ENCODE assay signal across 21 cellular contexts in the genomic region with DNA sequence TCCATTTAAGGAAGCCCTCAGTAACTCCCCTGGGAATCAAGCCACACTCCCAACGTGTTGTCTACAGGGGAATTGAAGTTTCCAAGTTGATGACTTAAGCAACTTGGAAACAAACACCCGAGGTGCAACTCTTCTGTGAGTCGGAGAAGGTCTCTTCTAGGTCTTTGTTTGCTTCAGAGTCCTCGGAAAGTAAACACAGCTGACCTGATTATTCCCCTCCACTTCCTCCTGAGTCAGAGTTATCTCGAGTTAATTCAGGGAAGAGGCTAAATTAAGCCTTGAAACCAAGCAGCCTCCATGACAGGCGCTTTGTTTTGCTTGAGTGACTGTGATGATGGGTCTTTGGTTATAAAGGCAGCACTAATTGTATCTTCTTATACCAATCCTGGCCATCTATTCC. TPM values are rescaled to one million over a fixed set of nuclear protein-coding genes. Genes with fewer than 3 reads are reported as not detected.
DNase-seq lines count a peak whose midpoint lies in the region; TF ChIP-seq lines count a peak whose summit lies in the region.
"Had no signal": no experiment of that assay in that cellular context is flagged by ENCODE, and none has a peak within 500 bp of the region (broad histone marks: within the 10 kb centered on the region; RNA-seq: fewer than 3 reads in every experiment).

No MANE protein-coding gene starts in this region.

- H3K4me3 ChIP-seq in BLaER1 (no peak overlapping the region), epithelial cell of proximal tubule (ENCODE audit: low read depth, low read length) (no peak overlapping the region), breast epithelium (no peak overlapping the region), right atrium auricular region (no peak overlapping the region)
- H3K4me3 ChIP-seq: heart left ventricle, PC-9, sigmoid colon, thoracic aorta had no signal

- H3K27ac ChIP-seq in BLaER1: peak overlapping the region; percentile 24; the same call in 1 of the 2 replicates
- H3K27ac ChIP-seq in breast epithelium: no peak overlapping the region
- no peak overlapping the region for H3K27ac ChIP-seq in right atrium auricular region
- H3K27ac ChIP-seq: heart left ventricle, PC-9, sigmoid colon, thoracic aorta had no signal

- DNase-seq in DMS153 treated with DMSO at 0.1 percent for 48 hours (lab: John Stamatoyannopoulos, UW; ENCODE audit: unreplicated experiment) (peak; percentile 14), NCI-H1436 treated with DMSO at 0.1 percent for 48 hours (lab: John Stamatoyannopoulos, UW) (peak; percentile 46), epithelial cell of proximal tubule (ENCODE audit: low read depth) (peak; percentile 74), NOMO-1 treated with DMSO at 0.1 percent for 48 hours (lab: John Stamatoyannopoulos, UW; ENCODE audit: unreplicated experiment) (no peak), NCI-H226 (no peak), breast epithelium (ENCODE audit: low spot score in 2 of 2) (no peak), right atrium auricular region (ENCODE audit: low spot score) (no peak)
- DNase-seq: activated CD8-positive, alpha-beta memory T cell treated with anti-CD3 and anti-CD28 coated beads for 24 hours; activated T-cell treated with anti-CD3 and anti-CD28 coated beads, Interleukin-2, amount 50 U/mL, for 72 hours; CD4-positive, CD25-positive, alpha-beta regulatory T cell; EL; heart left ventricle; immature natural killer cell; NCI-H524 treated with DMSO at 0.1 percent for 48 hours; PC-9; sigmoid colon; T-helper 2 cell had no signal

- H3K4me1 ChIP-seq in BLaER1: peaks cover 22% of the 10 kb centered on the region
- no peaks in the 10 kb centered on the region for H3K4me1 ChIP-seq in breast epithelium
- no peaks in the 10 kb centered on the region for H3K4me1 ChIP-seq in right atrium auricular region
- H3K4me1 ChIP-seq: heart left ventricle, sigmoid colon had no signal

- H3K9me3 ChIP-seq in BLaER1 (no peaks in the 10 kb centered on the region), breast epithelium (no peaks in the 10 kb centered on the region), right atrium auricular region (no peaks in the 10 kb centered on the region)
- H3K9me3 ChIP-seq: heart left ventricle, sigmoid colon, thoracic aorta had no signal

- no peak for TF ChIP-seq POLR2A in breast epithelium (IDR thresholded peaks at IDR 0.05)

- no peak for TF ChIP-seq CTCF in epithelial cell of proximal tubule (conservative IDR thresholded peaks at IDR 0.05; ENCODE audit: low read depth, low read length)
- no peak for TF ChIP-seq CTCF in breast epithelium (IDR thresholded peaks at IDR 0.05)
- TF ChIP-seq CTCF in right atrium auricular region (IDR thresholded peaks at IDR 0.05): no peak

- H3K27me3 ChIP-seq in BLaER1: no peaks in the 10 kb centered on the region
- H3K27me3 ChIP-seq in breast epithelium: peaks cover 0 to 13% of the 10 kb centered on the region in 2 donors
- H3K27me3 ChIP-seq in right atrium auricular region: no peaks in the 10 kb centered on the region
- H3K27me3 ChIP-seq: sigmoid colon had no signal

- H3K36me3 ChIP-seq in BLaER1: no peaks in the 10 kb centered on the region
- no peaks in the 10 kb centered on the region for H3K36me3 ChIP-seq in breast epithelium
- H3K36me3 ChIP-seq in right atrium auricular region: no peaks in the 10 kb centered on the region
- H3K36me3 ChIP-seq: heart left ventricle, sigmoid colon, thoracic aorta had no signal

- no peaks in the 10 kb centered on the region for H4K20me1 ChIP-seq in BLaER1

- intact Hi-C loops in breast epithelium (cut with DNase I; ENCODE audit: low total_unique reads): no loop called here

- no peak overlapping the region for H3K9ac ChIP-seq in BLaER1

- peak overlapping the region; percentile 82 for H3K4me2 ChIP-seq in BLaER1
- H3K4me2 ChIP-seq: PC-9 had no signal

RNA-seq across cellular contexts. Expression of gene TUNAR, which starts 41.8 kb away (rescaled TPM):
- total RNA-seq in epithelial cell of proximal tubule (0.06 TPM in 1 of 2 replicates, not detected in the other), breast epithelium (under 1 TPM in 1 of 3 donors, not detected in 2; 0.15 TPM), right atrium auricular region (not detected)
- total RNA-seq: activated naive CD4-positive, alpha-beta T cell treated with anti-CD3 and anti-CD28 coated beads, Interleukin-2, amount 50 U/mL, for 72 hours; activated T-cell treated with anti-CD3 and anti-CD28 coated beads, Interleukin-2, amount 50 U/mL, for 72 hours; CD4-positive, CD25-positive, alpha-beta regulatory T cell; heart left ventricle; omental fat pad; PC-9; sigmoid colon; thoracic aorta had no signal

Comparison
In these comparisons a context has a peak if more than half of its experiments do, and no peak if none do; other contexts are left out.
1. DNase-seq: peak in DMS153 treated with DMSO at 0.1 percent for 48 hours (single experiment), NCI-H1436 treated with DMSO at 0.1 percent for 48 hours (single experiment) and epithelial cell of proximal tubule (single experiment); none in NOMO-1 treated with DMSO at 0.1 percent for 48 hours (single experiment), NCI-H226 (single experiment), breast epithelium (0 of 2) and right atrium auricular region (single experiment).